Comparison of ENCODE assay signal across 1 cellular context in genomic region chr2:134391751-134392160, GRCh38.
TF ChIP-seq lines count a peak whose summit lies in the region.

No MANE protein-coding gene starts in this region.

TF ChIP-seq in GM12878, 131 proteins besides CTCF, POLR2A, EP300 and RAD21 (continued from another document and continues in another):
- TF ChIP-seq, protein P1, sequence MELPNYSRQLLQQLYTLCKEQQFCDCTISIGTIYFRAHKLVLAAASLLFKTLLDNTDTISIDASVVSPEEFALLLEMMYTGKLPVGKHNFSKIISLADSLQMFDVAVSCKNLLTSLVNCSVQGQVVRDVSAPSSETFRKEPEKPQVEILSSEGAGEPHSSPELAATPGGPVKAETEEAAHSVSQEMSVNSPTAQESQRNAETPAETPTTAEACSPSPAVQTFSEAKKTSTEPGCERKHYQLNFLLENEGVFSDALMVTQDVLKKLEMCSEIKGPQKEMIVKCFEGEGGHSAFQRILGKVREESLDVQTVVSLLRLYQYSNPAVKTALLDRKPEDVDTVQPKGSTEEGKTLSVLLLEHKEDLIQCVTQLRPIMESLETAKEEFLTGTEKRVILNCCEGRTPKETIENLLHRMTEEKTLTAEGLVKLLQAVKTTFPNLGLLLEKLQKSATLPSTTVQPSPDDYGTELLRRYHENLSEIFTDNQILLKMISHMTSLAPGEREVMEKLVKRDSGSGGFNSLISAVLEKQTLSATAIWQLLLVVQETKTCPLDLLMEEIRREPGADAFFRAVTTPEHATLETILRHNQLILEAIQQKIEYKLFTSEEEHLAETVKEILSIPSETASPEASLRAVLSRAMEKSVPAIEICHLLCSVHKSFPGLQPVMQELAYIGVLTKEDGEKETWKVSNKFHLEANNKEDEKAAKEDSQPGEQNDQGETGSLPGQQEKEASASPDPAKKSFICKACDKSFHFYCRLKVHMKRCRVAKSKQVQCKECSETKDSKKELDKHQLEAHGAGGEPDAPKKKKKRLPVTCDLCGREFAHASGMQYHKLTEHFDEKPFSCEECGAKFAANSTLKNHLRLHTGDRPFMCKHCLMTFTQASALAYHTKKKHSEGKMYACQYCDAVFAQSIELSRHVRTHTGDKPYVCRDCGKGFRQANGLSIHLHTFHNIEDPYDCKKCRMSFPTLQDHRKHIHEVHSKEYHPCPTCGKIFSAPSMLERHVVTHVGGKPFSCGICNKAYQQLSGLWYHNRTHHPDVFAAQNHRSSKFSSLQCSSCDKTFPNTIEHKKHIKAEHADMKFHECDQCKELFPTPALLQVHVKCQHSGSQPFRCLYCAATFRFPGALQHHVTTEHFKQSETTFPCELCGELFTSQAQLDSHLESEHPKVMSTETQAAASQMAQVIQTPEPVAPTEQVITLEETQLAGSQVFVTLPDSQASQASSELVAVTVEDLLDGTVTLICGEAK (IDR thresholded peaks at IDR 0.05; ENCODE audit: borderline replicate concordance), result no peak
- TF ChIP-seq SIX5 (IDR thresholded peaks at IDR 0.05; ENCODE audit: low read depth, low read length, severe bottlenecking), result no peak
- TF ChIP-seq GATAD2B (conservative IDR thresholded peaks at IDR 0.05; ENCODE audit: low read depth), result no peak
- TF ChIP-seq, protein P2, sequence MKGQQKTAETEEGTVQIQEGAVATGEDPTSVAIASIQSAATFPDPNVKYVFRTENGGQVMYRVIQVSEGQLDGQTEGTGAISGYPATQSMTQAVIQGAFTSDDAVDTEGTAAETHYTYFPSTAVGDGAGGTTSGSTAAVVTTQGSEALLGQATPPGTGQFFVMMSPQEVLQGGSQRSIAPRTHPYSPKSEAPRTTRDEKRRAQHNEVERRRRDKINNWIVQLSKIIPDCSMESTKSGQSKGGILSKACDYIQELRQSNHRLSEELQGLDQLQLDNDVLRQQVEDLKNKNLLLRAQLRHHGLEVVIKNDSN (IDR thresholded peaks at IDR 0.05; ENCODE audit: borderline replicate concordance, extremely low read length, insufficient read depth, low read depth, low read length), result no peak
- no peak for TF ChIP-seq CHD1 (IDR thresholded peaks at IDR 0.05; ENCODE audit: low read depth, low read length)
- no peak for TF ChIP-seq PML (IDR thresholded peaks at IDR 0.05; ENCODE audit: low read length)
- no peak; the same call in 1 of the 2 replicates for TF ChIP-seq PAX5 (IDR thresholded peaks at IDR 0.05; ENCODE audit: borderline replicate concordance, low read depth, low read length)
- TF ChIP-seq POLR2AphosphoS2 (IDR thresholded peaks at IDR 0.05; ENCODE audit: low read depth, low read length), result no peak
- TF ChIP-seq, protein P3, sequence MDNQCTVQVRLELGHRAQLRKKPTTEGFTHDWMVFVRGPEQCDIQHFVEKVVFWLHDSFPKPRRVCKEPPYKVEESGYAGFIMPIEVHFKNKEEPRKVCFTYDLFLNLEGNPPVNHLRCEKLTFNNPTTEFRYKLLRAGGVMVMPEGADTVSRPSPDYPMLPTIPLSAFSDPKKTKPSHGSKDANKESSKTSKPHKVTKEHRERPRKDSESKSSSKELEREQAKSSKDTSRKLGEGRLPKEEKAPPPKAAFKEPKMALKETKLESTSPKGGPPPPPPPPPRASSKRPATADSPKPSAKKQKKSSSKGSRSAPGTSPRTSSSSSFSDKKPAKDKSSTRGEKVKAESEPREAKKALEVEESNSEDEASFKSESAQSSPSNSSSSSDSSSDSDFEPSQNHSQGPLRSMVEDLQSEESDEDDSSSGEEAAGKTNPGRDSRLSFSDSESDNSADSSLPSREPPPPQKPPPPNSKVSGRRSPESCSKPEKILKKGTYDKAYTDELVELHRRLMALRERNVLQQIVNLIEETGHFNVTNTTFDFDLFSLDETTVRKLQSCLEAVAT (IDR thresholded peaks at IDR 0.05), result no peak
- TF ChIP-seq ATF7 (IDR thresholded peaks at IDR 0.05; ENCODE audit: low read depth), result no peak; the same call in 1 of the 2 replicates
- TF ChIP-seq, protein P4, sequence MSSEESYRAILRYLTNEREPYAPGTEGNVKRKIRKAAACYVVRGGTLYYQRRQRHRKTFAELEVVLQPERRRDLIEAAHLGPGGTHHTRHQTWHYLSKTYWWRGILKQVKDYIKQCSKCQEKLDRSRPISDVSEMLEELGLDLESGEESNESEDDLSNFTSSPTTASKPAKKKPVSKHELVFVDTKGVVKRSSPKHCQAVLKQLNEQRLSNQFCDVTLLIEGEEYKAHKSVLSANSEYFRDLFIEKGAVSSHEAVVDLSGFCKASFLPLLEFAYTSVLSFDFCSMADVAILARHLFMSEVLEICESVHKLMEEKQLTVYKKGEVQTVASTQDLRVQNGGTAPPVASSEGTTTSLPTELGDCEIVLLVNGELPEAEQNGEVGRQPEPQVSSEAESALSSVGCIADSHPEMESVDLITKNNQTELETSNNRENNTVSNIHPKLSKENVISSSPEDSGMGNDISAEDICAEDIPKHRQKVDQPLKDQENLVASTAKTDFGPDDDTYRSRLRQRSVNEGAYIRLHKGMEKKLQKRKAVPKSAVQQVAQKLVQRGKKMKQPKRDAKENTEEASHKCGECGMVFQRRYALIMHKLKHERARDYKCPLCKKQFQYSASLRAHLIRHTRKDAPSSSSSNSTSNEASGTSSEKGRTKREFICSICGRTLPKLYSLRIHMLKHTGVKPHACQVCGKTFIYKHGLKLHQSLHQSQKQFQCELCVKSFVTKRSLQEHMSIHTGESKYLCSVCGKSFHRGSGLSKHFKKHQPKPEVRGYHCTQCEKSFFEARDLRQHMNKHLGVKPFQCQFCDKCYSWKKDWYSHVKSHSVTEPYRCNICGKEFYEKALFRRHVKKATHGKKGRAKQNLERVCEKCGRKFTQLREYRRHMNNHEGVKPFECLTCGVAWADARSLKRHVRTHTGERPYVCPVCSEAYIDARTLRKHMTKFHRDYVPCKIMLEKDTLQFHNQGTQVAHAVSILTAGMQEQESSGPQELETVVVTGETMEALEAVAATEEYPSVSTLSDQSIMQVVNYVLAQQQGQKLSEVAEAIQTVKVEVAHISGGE (CRISPR knock-in tag; IDR thresholded peaks at IDR 0.05), result no peak
- TF ChIP-seq POU2F2 (IDR thresholded peaks at IDR 0.05; ENCODE audit: borderline replicate concordance, low read depth, low read length), result no peak
- TF ChIP-seq ESRRA (IDR thresholded peaks at IDR 0.05; ENCODE audit: low read length), result no peak
- no peak for TF ChIP-seq ASH2L (IDR thresholded peaks at IDR 0.05; ENCODE audit: borderline replicate concordance, low read depth)
- peak; percentile 41; the same call in 1 of the 2 replicates for TF ChIP-seq CREM (IDR thresholded peaks at IDR 0.05; ENCODE audit: low read depth)
- no peak for TF ChIP-seq ZZZ3 (IDR thresholded peaks at IDR 0.05; ENCODE audit: control insufficient read depth, insufficient read length, low read depth)
- TF ChIP-seq IRF5 (IDR thresholded peaks at IDR 0.05; ENCODE audit: borderline replicate concordance), result no peak
- TF ChIP-seq BRCA1 (IDR thresholded peaks at IDR 0.05; ENCODE audit: low read depth, low read length), result no peak
- TF ChIP-seq MYC (IDR thresholded peaks at IDR 0.05; ENCODE audit: insufficient read depth, insufficient read length, insufficient replicate concordance, low read length, severe bottlenecking), result no peak
- no peak for TF ChIP-seq TARDBP (IDR thresholded peaks at IDR 0.05; ENCODE audit: borderline replicate concordance)
- peak; percentile 65; the same call in 1 of the 2 replicates for TF ChIP-seq TCF3 (IDR thresholded peaks at IDR 0.05; ENCODE audit: borderline replicate concordance, insufficient read depth, low read depth, low read length)
- no peak for TF ChIP-seq SP1 (IDR thresholded peaks at IDR 0.05; ENCODE audit: low read depth, low read length)
- TF ChIP-seq, protein P5, sequence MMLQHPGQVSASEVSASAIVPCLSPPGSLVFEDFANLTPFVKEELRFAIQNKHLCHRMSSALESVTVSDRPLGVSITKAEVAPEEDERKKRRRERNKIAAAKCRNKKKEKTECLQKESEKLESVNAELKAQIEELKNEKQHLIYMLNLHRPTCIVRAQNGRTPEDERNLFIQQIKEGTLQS (IDR thresholded peaks at IDR 0.05; ENCODE audit: borderline replicate concordance, extremely low read depth, low read depth, low read length), result no peak
- peak; percentile 97 for TF ChIP-seq RUNX3 (IDR thresholded peaks at IDR 0.05; ENCODE audit: low read length)
- TF ChIP-seq CBFB (IDR thresholded peaks at IDR 0.05; ENCODE audit: low read depth), result peak; percentile 72; the same call in 1 of the 2 replicates
- no peak for TF ChIP-seq KLF5 (IDR thresholded peaks at IDR 0.05; ENCODE audit: partially characterized antibody)
- no peak for TF ChIP-seq CBX3 (IDR thresholded peaks at IDR 0.05; ENCODE audit: borderline replicate concordance, low read depth)
- TF ChIP-seq STAT1 (conservative IDR thresholded peaks at IDR 0.05), result no peak
- no peak for TF ChIP-seq BACH1 (IDR thresholded peaks at IDR 0.05; ENCODE audit: borderline replicate concordance)
- TF ChIP-seq CUX1 (IDR thresholded peaks at IDR 0.05; ENCODE audit: insufficient replicate concordance, low read depth, low read length), result no peak
- no peak for TF ChIP-seq SRF (IDR thresholded peaks at IDR 0.05; ENCODE audit: low read depth in 2 of 2, low read length in 2 of 2)
- TF ChIP-seq ZNF384 (IDR thresholded peaks at IDR 0.05; ENCODE audit: borderline replicate concordance, low read depth, low read length), result no peak
- no peak for TF ChIP-seq MTA3 (IDR thresholded peaks at IDR 0.05; ENCODE audit: borderline replicate concordance, low read length)
- TF ChIP-seq SPI1 (IDR thresholded peaks at IDR 0.05; ENCODE audit: borderline replicate concordance, insufficient read depth, low read depth, low read length), result no peak
- no peak for TF ChIP-seq GABPA (IDR thresholded peaks at IDR 0.05; ENCODE audit: low read depth)
- no peak for TF ChIP-seq ZNF622 (IDR thresholded peaks at IDR 0.05)
- no peak for TF ChIP-seq HDGF (IDR thresholded peaks at IDR 0.05)
- TF ChIP-seq IKZF2 (IDR thresholded peaks at IDR 0.05), result peak; percentile 53 to 63; a peak in 3 of 4 replicates
- TF ChIP-seq ZNF592 (IDR thresholded peaks at IDR 0.05), result no peak
- no peak for TF ChIP-seq SMC3 (IDR thresholded peaks at IDR 0.05; ENCODE audit: borderline replicate concordance, low read length)
- no peak for TF ChIP-seq CHD4 (IDR thresholded peaks at IDR 0.05)
- no peak for TF ChIP-seq SREBF2 (IDR thresholded peaks at IDR 0.05; ENCODE audit: low read length)
- TF ChIP-seq YBX1 (IDR thresholded peaks at IDR 0.05), result no peak
